8 cellular contexts compared by ENCODE assay signal in the genomic region with DNA sequence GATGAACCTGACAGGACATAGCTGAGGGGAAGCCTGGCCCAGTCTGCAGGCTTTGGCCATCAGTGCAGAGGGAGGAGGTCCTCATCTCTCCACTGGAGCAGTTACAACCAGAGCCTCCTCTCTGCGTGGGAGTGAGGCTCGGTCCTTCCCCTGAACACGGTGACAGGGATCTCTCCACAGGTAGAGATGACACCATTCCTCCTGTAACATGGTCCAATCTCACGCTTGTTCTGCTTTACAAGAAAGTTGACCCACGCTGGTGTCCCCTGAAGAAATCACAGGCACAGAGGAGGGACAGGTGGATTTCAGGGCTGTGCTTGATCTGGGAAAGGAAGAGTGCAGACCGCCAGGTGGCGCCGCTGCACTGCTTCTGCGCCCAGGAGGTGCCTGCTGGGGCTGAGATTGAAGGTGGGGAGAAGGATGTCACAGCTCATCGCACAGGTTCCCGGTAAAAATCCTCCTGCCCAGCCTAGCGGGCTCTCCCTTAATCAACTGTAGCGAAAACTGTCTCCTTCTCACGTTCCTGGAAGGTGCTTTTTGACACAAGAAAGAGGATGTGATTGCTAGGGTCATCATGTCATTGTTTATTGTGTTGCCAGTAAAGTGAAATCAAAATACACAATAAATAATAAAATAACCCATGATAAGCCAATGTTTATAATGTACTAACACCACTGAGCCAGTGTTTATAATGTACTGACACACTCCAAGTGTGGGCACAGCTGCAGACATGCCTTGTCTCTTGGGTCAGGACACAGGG. TPM values are rescaled to one million over a fixed set of nuclear protein-coding genes. Genes with fewer than 3 reads are reported as not detected.
DNase-seq lines count a peak whose midpoint lies in the region; ATAC-seq and TF ChIP-seq lines count a peak whose summit lies in the region.

No MANE protein-coding gene starts in this region.

- no peaks in the 10 kb centered on the region for H3K36me3 ChIP-seq in right lobe of liver

- H3K4me1 ChIP-seq in right lobe of liver: no peaks in the 10 kb centered on the region

- TF ChIP-seq POLR2A in right lobe of liver (IDR thresholded peaks at IDR 0.05): no peak

- peak; percentile 91 to 95 (median 94) for TF ChIP-seq CTCF in right lobe of liver (IDR thresholded peaks at IDR 0.05)

- H3K4me3 ChIP-seq in right lobe of liver: no peak overlapping the region

- 0% methylated on average over 12 of the region's 14 CpGs for WGBS in right lobe of liver (ENCODE audit: insufficient coverage, low coverage, low lambda C conversion rate, missing lambda C conversion rate)

- no peaks in the 10 kb centered on the region for H3K9me3 ChIP-seq in right lobe of liver

- intact Hi-C loops in right lobe of liver (cut with DNase I): no loop called here

- peaks cover 0 to 12% of the 10 kb centered on the region in 2 donors for H3K27me3 ChIP-seq in right lobe of liver

- DNase-seq in Ammon's horn (ENCODE audit: low spot score) (peak; percentile 83), H4 (ENCODE audit: low spot score) (peak; percentile 51), NCI-H69 (lab: John Stamatoyannopoulos, UW) (peak; percentile 78), dedifferentiated amniotic fluid mesenchymal stem cell (ENCODE audit: extremely low spot score) (peak; percentile 52), right lobe of liver (peak; percentile 78 to 84 (median 81))
- DNase-seq in activated CD4-positive, alpha-beta T cell treated with anti-CD3 and anti-CD28 coated beads, Interleukin-2, amount 50 U/mL, for 24 hours (ENCODE audit: low read depth in 1 of 2, low spot score in 1 of 2): peak; percentile 78 to 83
- DNase-seq in stimulated activated CD4-positive, alpha-beta T cell treated with anti-CD3 and anti-CD28 coated beads, TNF-alpha, amount 100 ng/mL, for 4 hours (ENCODE audit: low read depth in 3 of 3): peak; percentile 73 to 80 (median 75)

- ATAC-seq in right lobe of liver (peak; percentile 96 to 98 (median 98)), HG02623 (IDR thresholded peaks at IDR 0.05; ENCODE audit: unreplicated experiment) (no peak)

- H3K27ac ChIP-seq in right lobe of liver: no peak overlapping the region

RNA-seq across cellular contexts. Expression of gene HLA-G, which starts 20.4 kb away (rescaled TPM):
- total RNA-seq in H4 (2014; rRNA removed; shearing (Covaris generic)): not detected in 2 replicates
- 1 to 10 TPM in 1 of 6 experiments, under 1 TPM in 1, not detected in 4; 0.20 to 2.0 TPM for total RNA-seq in right lobe of liver
